Comparison of ENCODE assay signal across 8 cellular contexts in the genomic region with DNA sequence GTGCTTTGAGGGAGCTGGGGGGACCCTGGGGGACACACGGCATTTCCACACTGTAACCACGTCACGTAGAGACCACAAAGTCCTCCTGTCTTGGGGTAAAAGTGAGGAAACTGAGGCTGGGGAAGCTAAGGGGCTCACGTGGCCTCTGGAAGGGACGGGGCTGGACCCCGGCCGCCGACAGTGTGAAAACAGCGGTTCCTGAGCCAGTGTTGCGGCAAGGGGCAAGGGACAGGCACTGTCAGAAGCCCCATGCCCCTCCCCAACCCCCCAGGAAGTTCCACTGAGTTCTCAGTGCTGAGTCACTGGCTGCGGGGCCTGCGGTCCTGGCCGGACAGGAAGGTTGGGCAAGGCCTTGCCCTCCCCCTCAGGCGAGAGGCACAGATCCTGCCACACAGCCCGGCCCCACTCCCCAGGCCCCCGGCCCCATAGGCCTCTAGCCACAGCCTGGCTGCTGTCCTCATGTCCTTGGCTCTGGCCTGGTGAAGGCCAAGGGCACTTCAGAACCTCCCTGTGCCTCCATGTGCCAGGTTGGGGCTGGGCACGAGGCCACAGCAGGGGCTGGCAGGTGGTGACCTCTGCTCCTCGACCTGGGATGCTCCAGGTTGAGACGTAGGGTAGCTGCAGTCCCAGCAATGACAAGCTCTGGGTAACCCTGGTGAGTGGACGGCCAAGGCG. TPM values are rescaled to one million over a fixed set of nuclear protein-coding genes. Genes with fewer than 3 reads are reported as not detected.
DNase-seq lines count a peak whose midpoint lies in the region; ATAC-seq and TF ChIP-seq lines count a peak whose summit lies in the region.

No MANE protein-coding gene starts in this region.

- H3K9me3 ChIP-seq in right atrium auricular region = no peaks in the 10 kb centered on the region

- H3K4me3 ChIP-seq in WI38 (ENCODE audit: low read depth, low read length) (0 out of 2 replicates have a peak overlapping the region, but pooled peaks have one; percentile 22), right atrium auricular region (no peak overlapping the region)

- H3K36me3 ChIP-seq in right atrium auricular region = no peaks in the 10 kb centered on the region

- DNase-seq in HT-29 (ENCODE audit: low spot score) (peak; percentile 28), right atrium auricular region (ENCODE audit: low spot score) (no peak), KBM-7 (no peak), NCI-H2081 treated with DMSO at 0.1 percent for 48 hours (lab: John Stamatoyannopoulos, UW) (no peak)
- no peak for DNase-seq in activated naive CD4-positive, alpha-beta T cell treated with anti-CD3 and anti-CD28 coated beads, Interleukin-2, amount 50 U/mL, for 16 hours

- no peak for ATAC-seq in GM18867 (IDR thresholded peaks at IDR 0.05; ENCODE audit: unreplicated experiment)

- peaks cover 0 to 36% of the 10 kb centered on the region in 2 donors for H3K4me1 ChIP-seq in right atrium auricular region

- H3K27me3 ChIP-seq in right atrium auricular region = no peaks in the 10 kb centered on the region

- in situ Hi-C loops in KBM-7 (cut with MboI; ENCODE audit: low pct_unique_long_range_greater_than_20kb, low sequenced_read_pairs) = no loop called here

- H3K27ac ChIP-seq in right atrium auricular region (peak overlapping the region; percentile 68 to 72), temporal lobe (ENCODE audit: low read depth, low read length) (peak overlapping the region; percentile 3)

- TF ChIP-seq CTCF in WI38 (IDR thresholded peaks at IDR 0.05; ENCODE audit: low read depth, low read length) (no peak), right atrium auricular region (IDR thresholded peaks at IDR 0.05) (no peak)

RNA-seq across cellular contexts. Expression of a gene that starts 5.0 kb away (rescaled TPM):
- 47.6 and 48.2 TPM in 2 replicates for total RNA-seq in HT-29 (2014; rRNA removed; shearing (Covaris generic))
- total RNA-seq in right atrium auricular region (1 to 10 TPM; 5.1 to 7.4 TPM), temporal lobe (16.2 TPM)

RNA-seq across cellular contexts. Expression of a gene that starts 11.2 kb away (rescaled TPM):
- total RNA-seq in HT-29 (2014; rRNA removed; shearing (Covaris generic)) = 132 and 156 TPM in 2 replicates
- total RNA-seq in right atrium auricular region = 10 to 100 TPM in 1 of 2 donors, 1 to 10 TPM in 1; 5.0 to 19.5 TPM
- 2.5 TPM for total RNA-seq in temporal lobe

RNA-seq across cellular contexts. Expression of a gene that starts 55.8 kb away (rescaled TPM):
- 47.8 and 60.4 TPM in 2 replicates for total RNA-seq in HT-29 (2014; rRNA removed; shearing (Covaris generic))
- total RNA-seq in right atrium auricular region (10 to 100 TPM; 31.3 to 32.9 TPM), temporal lobe (32.2 TPM)
